23 cellular contexts compared by ENCODE assay signal in the genomic region with DNA sequence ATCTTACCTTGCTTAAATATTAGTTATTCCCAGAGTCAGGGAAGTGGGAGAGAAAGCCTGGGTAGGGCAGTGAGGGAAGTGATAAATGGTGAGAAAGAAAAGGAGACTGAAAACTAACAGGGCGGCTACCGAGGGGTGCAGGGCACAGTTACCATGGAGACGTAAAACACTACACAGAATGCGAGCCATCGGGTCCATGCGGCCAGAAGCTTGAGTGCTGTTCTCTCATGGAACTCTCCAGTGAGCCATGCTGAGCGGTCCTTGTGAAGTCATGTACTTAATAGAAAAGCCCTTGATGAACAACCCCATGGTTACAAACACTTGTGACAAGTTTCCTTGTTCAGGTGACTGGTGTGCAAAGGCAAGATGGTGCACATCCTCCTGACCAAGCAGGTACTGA. TPM values are rescaled to one million over a fixed set of nuclear protein-coding genes. Genes with fewer than 3 reads are reported as not detected.
"Had no signal": no experiment of that assay in that cellular context is flagged by ENCODE, and none has a peak within 500 bp of the region (broad histone marks: within the 10 kb centered on the region; RNA-seq: fewer than 3 reads in every experiment).

No MANE protein-coding gene starts in this region.

- H3K4me3 Mint-ChIP-seq: activated CD4-positive, alpha-beta memory T cell treated with anti-CD3 and anti-CD28 coated beads for 36 hours; activated CD4-positive, alpha-beta T cell treated with anti-CD3 and anti-CD28 coated beads for 36 hours; activated CD8-positive, alpha-beta memory T cell treated with anti-CD3 and anti-CD28 coated beads, Interleukin-2, amount 10 ng/mL, durations not matched to agents 7 days and 5 days; effector memory CD8-positive, alpha-beta T cell; naive B cell; neural crest cell; stimulated activated naive CD8-positive, alpha-beta T cell treated with anti-CD3 and anti-CD28 coated beads, Interleukin-15, Interleukin-2, amounts not matched to agents 100 ng/mL and 50 ng/mL, for 24 hours; T-cell; WTC11 had no signal

- H3K27me3 Mint-ChIP-seq: activated CD4-positive, alpha-beta memory T cell treated with anti-CD3 and anti-CD28 coated beads for 36 hours; activated CD4-positive, alpha-beta T cell treated with anti-CD3 and anti-CD28 coated beads for 36 hours; activated CD8-positive, alpha-beta memory T cell treated with anti-CD3 and anti-CD28 coated beads, Interleukin-2, amount 10 ng/mL, durations not matched to agents 7 days and 5 days; effector memory CD8-positive, alpha-beta T cell; stimulated activated naive CD8-positive, alpha-beta T cell treated with anti-CD3 and anti-CD28 coated beads, Interleukin-15, Interleukin-2, amounts not matched to agents 100 ng/mL and 50 ng/mL, for 24 hours; T-cell had no signal

- ATAC-seq: activated CD4-positive, alpha-beta T cell treated with anti-CD3 and anti-CD28 coated beads for 36 hours; activated CD8-positive, alpha-beta memory T cell treated with anti-CD3 and anti-CD28 coated beads, Interleukin-2, amount 10 ng/mL, durations not matched to agents 7 days and 5 days; activated naive CD4-positive, alpha-beta T cell treated with anti-CD3 and anti-CD28 coated beads, Interleukin-2, amount 50 U/mL, for 72 hours; effector memory CD8-positive, alpha-beta T cell; left colon; mucosa of descending colon; SK-N-SH treated with all-trans-retinoic acid at 6 μM for 48 hours; T-cell; WTC11 had no signal

- H3K4me1 Mint-ChIP-seq: activated CD4-positive, alpha-beta T cell treated with anti-CD3 and anti-CD28 coated beads for 36 hours; activated CD8-positive, alpha-beta memory T cell treated with anti-CD3 and anti-CD28 coated beads, Interleukin-2, amount 10 ng/mL, durations not matched to agents 7 days and 5 days; naive B cell; neural crest cell; T-cell had no signal

- H3K36me3 Mint-ChIP-seq: activated naive CD4-positive, alpha-beta T cell treated with anti-CD3 and anti-CD28 coated beads, Interleukin-2, amount 50 U/mL, for 72 hours had no signal

- H3K4me3 ChIP-seq: adrenal gland, mucosa of descending colon, prostate gland, skin epidermis, suprapubic skin had no signal

- H3K27me3 ChIP-seq: adrenal gland, suprapubic skin had no signal

- H3K9me3 ChIP-seq: adrenal gland, mucosa of descending colon, prostate gland, suprapubic skin had no signal

- H3K9me3 Mint-ChIP-seq: activated CD4-positive, alpha-beta memory T cell treated with anti-CD3 and anti-CD28 coated beads for 36 hours; activated naive CD4-positive, alpha-beta T cell treated with anti-CD3 and anti-CD28 coated beads, Interleukin-2, amount 50 U/mL, for 72 hours; activated T-helper 2 cell treated with anti-CD3 and anti-CD28 coated beads, Interferon-gamma antibody, Interleukin-2, Interleukin-4, amounts not matched to agents 10 μg/mL and 5 μg/mL and 100 μg/mL, durations not matched to agents 14 hours and 24 hours and 36 hours; effector memory CD8-positive, alpha-beta T cell; naive B cell; neural crest cell; stimulated activated naive CD8-positive, alpha-beta T cell treated with anti-CD3 and anti-CD28 coated beads, Interleukin-15, Interleukin-2, amounts not matched to agents 100 ng/mL and 50 ng/mL, for 24 hours; T-cell; WTC11 had no signal

- DNase-seq: activated CD4-positive, alpha-beta memory T cell treated with anti-CD3 and anti-CD28 coated beads for 36 hours; activated CD4-positive, alpha-beta T cell treated with anti-CD3 and anti-CD28 coated beads for 36 hours; activated CD8-positive, alpha-beta memory T cell treated with anti-CD3 and anti-CD28 coated beads, Interleukin-2, amount 10 ng/mL, durations not matched to agents 7 days and 5 days; effector memory CD8-positive, alpha-beta T cell; foreskin fibroblast; hippocampal formation; left colon; mucosa of descending colon; naive B cell; T-cell; trophoblast cell had no signal

- H3K27ac ChIP-seq: adrenal gland, prostate gland, skin epidermis, suprapubic skin had no signal

- H3K27ac Mint-ChIP-seq: activated CD4-positive, alpha-beta memory T cell treated with anti-CD3 and anti-CD28 coated beads for 36 hours; activated CD4-positive, alpha-beta T cell treated with anti-CD3 and anti-CD28 coated beads for 36 hours; activated CD8-positive, alpha-beta memory T cell treated with anti-CD3 and anti-CD28 coated beads, Interleukin-2, amount 10 ng/mL, durations not matched to agents 7 days and 5 days; activated naive CD4-positive, alpha-beta T cell treated with anti-CD3 and anti-CD28 coated beads, Interleukin-2, amount 50 U/mL, for 72 hours; activated T-helper 2 cell treated with anti-CD3 and anti-CD28 coated beads, Interferon-gamma antibody, Interleukin-2, Interleukin-4, amounts not matched to agents 10 μg/mL and 5 μg/mL and 100 μg/mL, durations not matched to agents 14 hours and 24 hours and 36 hours; effector memory CD8-positive, alpha-beta T cell; stimulated activated naive CD8-positive, alpha-beta T cell treated with anti-CD3 and anti-CD28 coated beads, Interleukin-15, Interleukin-2, amounts not matched to agents 100 ng/mL and 50 ng/mL, for 24 hours; T-cell; WTC11 had no signal

RNA-seq across cellular contexts. Expression of a gene that starts 3.7 kb away (rescaled TPM):
- total RNA-seq: activated CD4-positive, alpha-beta memory T cell treated with anti-CD3 and anti-CD28 coated beads for 36 hours; activated CD4-positive, alpha-beta T cell treated with anti-CD3 and anti-CD28 coated beads for 36 hours; activated CD8-positive, alpha-beta memory T cell treated with anti-CD3 and anti-CD28 coated beads, Interleukin-2, amount 10 ng/mL, durations not matched to agents 7 days and 5 days; activated naive CD4-positive, alpha-beta T cell treated with anti-CD3 and anti-CD28 coated beads, Interleukin-2, amount 50 U/mL, for 72 hours; activated T-helper 2 cell treated with anti-CD3 and anti-CD28 coated beads, Interferon-gamma antibody, Interleukin-2, Interleukin-4, amounts not matched to agents 10 μg/mL and 5 μg/mL and 100 μg/mL, durations not matched to agents 14 hours and 24 hours and 36 hours; dermis microvascular lymphatic vessel endothelial cell; neural crest cell; osteocyte had no signal
